In the genomic region with DNA sequence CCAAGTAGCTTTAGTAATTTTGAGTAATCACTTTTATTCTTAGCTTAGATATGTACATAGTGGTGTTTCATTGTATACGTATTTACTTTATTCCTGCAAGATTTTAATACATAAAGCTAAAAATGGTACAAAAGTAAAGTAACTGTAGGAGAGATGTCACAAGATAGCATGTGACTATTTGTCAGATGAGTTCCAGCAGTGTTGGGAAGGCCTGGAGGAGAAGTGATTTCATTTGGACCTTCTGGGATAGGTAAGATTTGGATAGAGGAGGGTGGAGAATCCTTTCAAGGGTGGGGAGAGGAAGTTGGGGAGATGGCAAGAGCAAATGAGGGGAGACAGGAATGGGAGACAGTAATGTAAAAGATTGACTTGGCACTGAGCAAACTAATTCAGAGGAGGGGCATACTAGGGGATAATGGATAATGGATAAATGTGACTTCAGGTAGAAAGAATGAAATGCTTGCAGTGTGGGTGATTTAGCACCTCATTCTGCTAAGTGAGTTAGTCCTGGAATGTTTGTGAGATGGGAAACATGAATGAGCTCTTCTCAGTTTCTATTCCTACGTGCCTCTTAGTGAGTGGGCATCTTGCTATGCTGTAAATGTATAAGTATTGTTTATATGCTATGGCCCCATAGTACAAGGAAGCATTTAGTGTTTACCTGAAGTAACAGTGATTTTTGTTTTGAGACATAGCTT, we compare ENCODE assay signal across 18 cellular contexts. TPM values are rescaled to one million over a fixed set of nuclear protein-coding genes. Genes with fewer than 3 reads are reported as not detected.
DNase-seq lines count a peak whose midpoint lies in the region; ATAC-seq lines count a peak whose summit lies in the region.
"Had no signal": no experiment of that assay in that cellular context is flagged by ENCODE, and none has a peak within 500 bp of the region (broad histone marks: within the 10 kb centered on the region; RNA-seq: fewer than 3 reads in every experiment).

No MANE protein-coding gene starts in this region.

- no peaks in the 10 kb centered on the region for H3K27me3 Mint-ChIP-seq in stimulated activated naive CD8-positive, alpha-beta T cell treated with anti-CD3 and anti-CD28 coated beads, Interleukin-15, Interleukin-2, amounts not matched to agents 100 ng/mL and 50 ng/mL, for 24 hours
- no peaks in the 10 kb centered on the region for H3K27me3 Mint-ChIP-seq in activated T-helper 2 cell treated with anti-CD3 and anti-CD28 coated beads, Interferon-gamma antibody, Interleukin-2, Interleukin-4, amounts not matched to agents 10 μg/mL and 5 μg/mL and 100 μg/mL, durations not matched to agents 14 hours and 24 hours and 36 hours (ENCODE audit: low read depth)

- H3K36me3 Mint-ChIP-seq in stimulated activated naive CD8-positive, alpha-beta T cell treated with anti-CD3 and anti-CD28 coated beads, Interleukin-15, Interleukin-2, amounts not matched to agents 100 ng/mL and 50 ng/mL, for 24 hours (ENCODE audit: low read depth) = peaks cover 90% of the 10 kb centered on the region
- H3K36me3 Mint-ChIP-seq in activated T-helper 2 cell treated with anti-CD3 and anti-CD28 coated beads, Interferon-gamma antibody, Interleukin-2, Interleukin-4, amounts not matched to agents 10 μg/mL and 5 μg/mL and 100 μg/mL, durations not matched to agents 14 hours and 24 hours and 36 hours (ENCODE audit: low read depth) = peaks cover 91% of the 10 kb centered on the region

- DNase-seq in stimulated activated naive CD8-positive, alpha-beta T cell treated with anti-CD3 and anti-CD28 coated beads, Interleukin-15, Interleukin-2, amounts not matched to agents 100 U/mL and 50 U/mL, for 24 hours = no peak
- DNase-seq in activated T-helper 2 cell treated with anti-CD3 and anti-CD28 coated beads, Interferon-gamma antibody, Interleukin-2, Interleukin-4, amounts not matched to agents 10 μg/mL and 5 μg/mL and 100 μg/mL, durations not matched to agents 14 hours and 24 hours and 36 hours (ENCODE audit: low spot score) = no peak
- peak; percentile 48 for DNase-seq in foreskin melanocyte
- DNase-seq: activated CD4-positive, alpha-beta T cell treated with anti-CD3 and anti-CD28 coated beads for 48 hours; activated effector memory CD4-positive, alpha-beta T cell treated with anti-CD3 and anti-CD28 coated beads, Interleukin-2, amount 50 U/mL, for 16 hours; effector CD8-positive, alpha-beta T cell; lower lobe of right lung; NCI-H146; NCI-H345; nephron progenitor cell; NK-92 treated with Interleukin-12 subunit alpha and Interleukin-12 subunit beta, amount 100 ng/mL, for 24 hours; substantia nigra; T1000 had no signal

- no peak overlapping the region for H3K4me3 Mint-ChIP-seq in stimulated activated naive CD8-positive, alpha-beta T cell treated with anti-CD3 and anti-CD28 coated beads, Interleukin-15, Interleukin-2, amounts not matched to agents 100 ng/mL and 50 ng/mL, for 24 hours
- H3K4me3 Mint-ChIP-seq in activated T-helper 2 cell treated with anti-CD3 and anti-CD28 coated beads, Interferon-gamma antibody, Interleukin-2, Interleukin-4, amounts not matched to agents 10 μg/mL and 5 μg/mL and 100 μg/mL, durations not matched to agents 14 hours and 24 hours and 36 hours (ENCODE audit: low read depth) = no peak overlapping the region
- H3K4me3 Mint-ChIP-seq: nephron progenitor cell had no signal

- no peaks in the 10 kb centered on the region for H3K9me3 Mint-ChIP-seq in stimulated activated naive CD8-positive, alpha-beta T cell treated with anti-CD3 and anti-CD28 coated beads, Interleukin-15, Interleukin-2, amounts not matched to agents 100 ng/mL and 50 ng/mL, for 24 hours
- H3K9me3 Mint-ChIP-seq in activated T-helper 2 cell treated with anti-CD3 and anti-CD28 coated beads, Interferon-gamma antibody, Interleukin-2, Interleukin-4, amounts not matched to agents 10 μg/mL and 5 μg/mL and 100 μg/mL, durations not matched to agents 14 hours and 24 hours and 36 hours = no peaks in the 10 kb centered on the region
- H3K9me3 Mint-ChIP-seq: nephron progenitor cell had no signal

- no peak for ATAC-seq in stimulated activated naive CD8-positive, alpha-beta T cell treated with anti-CD3 and anti-CD28 coated beads, Interleukin-15, Interleukin-2, amounts not matched to agents 100 U/mL and 50 U/mL, for 24 hours
- no peak for ATAC-seq in GM21447 (IDR thresholded peaks at IDR 0.05; ENCODE audit: unreplicated experiment)
- ATAC-seq in HG03095 (IDR thresholded peaks at IDR 0.05; ENCODE audit: unreplicated experiment) = no peak
- no peak for ATAC-seq in HG03469 (IDR thresholded peaks at IDR 0.05; ENCODE audit: unreplicated experiment)
- no peak for ATAC-seq in GM21529 (IDR thresholded peaks at IDR 0.05; ENCODE audit: unreplicated experiment)

- H3K4me1 Mint-ChIP-seq in stimulated activated naive CD8-positive, alpha-beta T cell treated with anti-CD3 and anti-CD28 coated beads, Interleukin-15, Interleukin-2, amounts not matched to agents 100 ng/mL and 50 ng/mL, for 24 hours (ENCODE audit: low read depth) = peaks cover 41% of the 10 kb centered on the region
- peaks cover 16% of the 10 kb centered on the region for H3K4me1 Mint-ChIP-seq in activated T-helper 2 cell treated with anti-CD3 and anti-CD28 coated beads, Interferon-gamma antibody, Interleukin-2, Interleukin-4, amounts not matched to agents 10 μg/mL and 5 μg/mL and 100 μg/mL, durations not matched to agents 14 hours and 24 hours and 36 hours (ENCODE audit: low read depth)

- peak overlapping the region; percentile 4 for H3K27ac Mint-ChIP-seq in stimulated activated naive CD8-positive, alpha-beta T cell treated with anti-CD3 and anti-CD28 coated beads, Interleukin-15, Interleukin-2, amounts not matched to agents 100 ng/mL and 50 ng/mL, for 24 hours
- peak overlapping the region; percentile 23 for H3K27ac Mint-ChIP-seq in activated T-helper 2 cell treated with anti-CD3 and anti-CD28 coated beads, Interferon-gamma antibody, Interleukin-2, Interleukin-4, amounts not matched to agents 10 μg/mL and 5 μg/mL and 100 μg/mL, durations not matched to agents 14 hours and 24 hours and 36 hours
- H3K27ac Mint-ChIP-seq: nephron progenitor cell had no signal

- intact Hi-C loops in activated T-helper 2 cell treated with anti-CD3 and anti-CD28 coated beads, Interferon-gamma antibody, Interleukin-2, Interleukin-4, amounts not matched to agents 10 μg/mL and 5 μg/mL and 100 μg/mL, durations not matched to agents 14 hours and 24 hours and 36 hours (cut with micrococcal nuclease) = loop anchor here (5.0 kb wide), 1 partner anchor 37 kb away; no protein-coding TSS in a partner anchor

RNA-seq across cellular contexts. Expression of a gene that starts 10.5 kb away (rescaled TPM):
- 117 and 128 TPM in 2 replicates for total RNA-seq in activated T-helper 2 cell treated with anti-CD3 and anti-CD28 coated beads, Interferon-gamma antibody, Interleukin-2, Interleukin-4, amounts not matched to agents 10 μg/mL and 5 μg/mL and 100 μg/mL, durations not matched to agents 14 hours and 24 hours and 36 hours

RNA-seq across cellular contexts. Expression of a gene that starts 34.8 kb away (rescaled TPM):
- total RNA-seq in activated T-helper 2 cell treated with anti-CD3 and anti-CD28 coated beads, Interferon-gamma antibody, Interleukin-2, Interleukin-4, amounts not matched to agents 10 μg/mL and 5 μg/mL and 100 μg/mL, durations not matched to agents 14 hours and 24 hours and 36 hours = 15.1 and 17.3 TPM in 2 replicates
